Comparison of ENCODE assay signal across 24 cellular contexts in genomic region chr7:99514050-99514449, GRCh38. TPM values are rescaled to one million over a fixed set of nuclear protein-coding genes. Genes with fewer than 3 reads are reported as not detected.
A peak's percentile ranks its signal among the peaks of the same experiment; 100 is the strongest.
DNase-seq lines count a peak whose midpoint lies in the region; ATAC-seq, FAIRE-seq and TF ChIP-seq lines count a peak whose summit lies in the region.
"Had no signal": no experiment of that assay in that cellular context is flagged by ENCODE, and none has a peak within 500 bp of the region (broad histone marks: within the 10 kb centered on the region; RNA-seq: fewer than 3 reads in every experiment).

No MANE protein-coding gene starts in this region.

- CTCF ChIA-PET in SK-N-SH (lab: Yijun Ruan, JAX): interaction anchor here (0.6 kb wide), 1 partner anchor 11 kb away, joined by 3 read pairs; no protein-coding TSS in a partner anchor

- ATAC-seq in SK-N-SH treated with all-trans-retinoic acid at 6 μM for 48 hours (no peak), GM21423 (IDR thresholded peaks at IDR 0.05; ENCODE audit: unreplicated experiment) (no peak), HG03097 (IDR thresholded peaks at IDR 0.05; ENCODE audit: low FRiP score, unreplicated experiment) (no peak)
- ATAC-seq: GM23338, heart right ventricle, K562, left ventricle myocardium superior, mucosa of descending colon had no signal

- H3K4me3 ChIP-seq in SK-N-SH (ENCODE audit: low read depth in 2 of 2, low read length in 1 of 2): no peak overlapping the region
- H3K4me3 ChIP-seq in GM23248: no peak overlapping the region
- H3K4me3 ChIP-seq in bronchial epithelial cell (ENCODE audit: low read depth, low read length): no peak overlapping the region
- H3K4me3 ChIP-seq: GM23338, heart right ventricle, K562, mucosa of descending colon, SJCRH30 had no signal

- H3K27ac ChIP-seq in SK-N-SH (ENCODE audit: low read depth in 2 of 2, low read length in 1 of 2) (peak overlapping the region in 1 of 2 experiments; percentile 24; a peak in 2 of 4 replicates), GM23248 (peak overlapping the region; percentile 29)
- H3K27ac ChIP-seq: 22Rv1, heart right ventricle, SJCRH30 had no signal

- H4K20me1 ChIP-seq in SK-N-SH (ENCODE audit: insufficient read depth): peaks cover 3% of the 10 kb centered on the region; the same call in 1 of the 2 replicates
- H4K20me1 ChIP-seq in GM23248 (ENCODE audit: insufficient read depth): no peaks in the 10 kb centered on the region

- H3K9me2 ChIP-seq in SK-N-SH (no peaks in the 10 kb centered on the region), GM23248 (ENCODE audit: insufficient read depth) (no peaks in the 10 kb centered on the region)

- POLR2A ChIA-PET in SK-N-SH (lab: Yijun Ruan, JAX): interaction anchor here (1.0 kb wide), 1 partner anchor 14 kb away, joined by 3 read pairs; the partner anchor contains the start of gene ZNF394

- no peak overlapping the region for H2AFZ ChIP-seq in SK-N-SH (ENCODE audit: low read depth)
- no peak overlapping the region for H2AFZ ChIP-seq in GM23248
- H2AFZ ChIP-seq: GM23338 had no signal

- H3K79me2 ChIP-seq in SK-N-SH (ENCODE audit: insufficient read depth) (peaks cover 75% of the 10 kb centered on the region), GM23248 (ENCODE audit: insufficient read depth) (peaks cover 61% of the 10 kb centered on the region)

- TF ChIP-seq RAD21 in SK-N-SH (IDR thresholded peaks at IDR 0.05; ENCODE audit: low read length): no peak

- no peaks in the 10 kb centered on the region for H3K27me3 ChIP-seq in SK-N-SH (ENCODE audit: insufficient read depth)
- H3K27me3 ChIP-seq in GM23248 (replicated peaks; ENCODE audit: insufficient read depth): no peaks in the 10 kb centered on the region
- H3K27me3 ChIP-seq in bronchial epithelial cell (ENCODE audit: control insufficient read depth, insufficient read depth, low read length): no peaks in the 10 kb centered on the region
- H3K27me3 ChIP-seq: heart right ventricle, SJCRH30 had no signal

- H3K9ac ChIP-seq in SK-N-SH (no peak overlapping the region), GM23248 (no peak overlapping the region)

- peaks cover 0 to 5% of the 10 kb centered on the region in 2 experiments; a peak in 1 of 4 replicates for H3K4me1 ChIP-seq in SK-N-SH (ENCODE audit: control insufficient read depth in 1 of 2, insufficient read depth in 2 of 2, low read depth in 1 of 2, low read length in 1 of 2)
- peaks cover 11% of the 10 kb centered on the region for H3K4me1 ChIP-seq in GM23248 (ENCODE audit: insufficient read depth)
- H3K4me1 ChIP-seq: Caco-2, SJCRH30 had no signal

- TF ChIP-seq EP300 in SK-N-SH (IDR thresholded peaks at IDR 0.05; ENCODE audit: borderline replicate concordance in 1 of 2, low read depth in 1 of 2, low read length in 1 of 2): no peak

- DNase-seq in SK-N-SH (no peak), GM23248 (peak; percentile 45), bronchial epithelial cell (ENCODE audit: low read depth) (peak; percentile 22), myocyte (ENCODE audit: low read depth) (peak; percentile 44), putamen (ENCODE audit: low spot score) (no peak)
- DNase-seq: activated CD4-positive, alpha-beta T cell treated with anti-CD3 and anti-CD28 coated beads, Interleukin-2, amount 50 U/mL, for 48 hours; activated gamma-delta T cell; Caco-2; cerebellar nuclear complex; heart right ventricle; left ventricle myocardium superior; mucosa of descending colon; NCI-H1048; NCI-H2029; SJCRH30; stimulated activated CD4-positive, alpha-beta T cell treated with anti-CD3 and anti-CD28 coated beads, Interleukin-4, amount 100 ng/mL, for 4 hours; trophoblast cell had no signal

- H3K36me3 ChIP-seq in SK-N-SH (replicated peaks in 1 of 2; ENCODE audit: control insufficient read depth in 1 of 2, insufficient read depth in 2 of 2, low read length in 1 of 2) (peaks cover 24 to 42% of the 10 kb centered on the region in 2 experiments), GM23248 (ENCODE audit: low read depth) (peaks cover 12% of the 10 kb centered on the region; the same call in 1 of the 2 replicates), bronchial epithelial cell (ENCODE audit: control insufficient read depth, insufficient read depth, low read length) (peaks cover 6% of the 10 kb centered on the region)

- no peak for FAIRE-seq in bronchial epithelial cell (lab: Jason Lieb, UNC)
- FAIRE-seq: astrocyte, K562 had no signal

- 98% methylated on average over 1 of the region's 1 CpG for WGBS in SK-N-SH (ENCODE audit: low lambda C conversion rate)
- 50 to 56% methylated on average over 1 of the region's 1 CpG for WGBS in GM23248 (ENCODE audit: low coverage in 1 of 2, low lambda C conversion rate in 2 of 2, missing lambda C conversion rate in 2 of 2), 2 experiments

- H3K9me3 ChIP-seq in SK-N-SH (no peaks in the 10 kb centered on the region), GM23248 (ENCODE audit: low read depth) (no peaks in the 10 kb centered on the region)
- H3K9me3 ChIP-seq: Caco-2, heart right ventricle, mucosa of descending colon, SJCRH30 had no signal

- TF ChIP-seq CTCF in SK-N-SH (IDR thresholded peaks at IDR 0.05): no peak
- no peak for TF ChIP-seq CTCF in bronchial epithelial cell (IDR thresholded peaks at IDR 0.05; ENCODE audit: insufficient read depth, low read length, severe bottlenecking)

- peaks cover 13% of the 10 kb centered on the region for H3F3A ChIP-seq in SK-N-SH (replicated peaks; ENCODE audit: insufficient read depth)
- H3F3A ChIP-seq in GM23248 (ENCODE audit: insufficient read depth): peaks cover 16% of the 10 kb centered on the region

- H3K4me2 ChIP-seq in SK-N-SH: peak overlapping the region; percentile 20; the same call in 1 of the 2 replicates
- H3K4me2 ChIP-seq in GM23248 (ENCODE audit: unreplicated experiment): peak overlapping the region; percentile 35
- H3K4me2 ChIP-seq: GM23338 had no signal

- in situ Hi-C loops in GM23248 (cut with MboI): no loop called here

TF ChIP-seq in SK-N-SH, 30 proteins besides CTCF, POLR2A, EP300 and RAD21:
- TF ChIP-seq NRF1 (IDR thresholded peaks at IDR 0.05; ENCODE audit: low read depth, low read length) (no peak), ELF1 (IDR thresholded peaks at IDR 0.05) (no peak), GABPA (IDR thresholded peaks at IDR 0.05; ENCODE audit: low read depth) (no peak), YY1 (IDR thresholded peaks at IDR 0.05; ENCODE audit: low read depth) (no peak), RFX5 (IDR thresholded peaks at IDR 0.05; ENCODE audit: low read length) (no peak)
TF ChIP-seq in SK-N-SH: peak in this region for 0.

TF ChIP-seq in SK-N-SH treated with all-trans-retinoic acid at 6 μM for 48 hours, 23 proteins besides CTCF, POLR2A, EP300 and RAD21 (continues in another document):
- TF ChIP-seq PPARA (CRISPR knock-in tag; IDR thresholded peaks at IDR 0.05; ENCODE audit: borderline replicate concordance) (no peak), ZNF8 (CRISPR knock-in tag; IDR thresholded peaks at IDR 0.05) (no peak)

RNA-seq across cellular contexts. Expression of gene ZKSCAN5, which starts 9.6 kb away (rescaled TPM):
- polyA plus RNA-seq in SK-N-SH (2012; rRNA removed) (7.5 and 9.1 TPM in 2 replicates), GM23248 (2016; fragmentation: Nextera tagmentation; extraction: Ambion mirVana) (6.3 and 6.4 TPM in 2 replicates)
- 8.7 and 9.3 TPM in 2 replicates for polyA plus RNA-seq in SK-N-SH (2012; cell fraction: cytosol; rRNA removed)
- 8.7 and 11.6 TPM in 2 replicates for polyA plus RNA-seq in SK-N-SH (2012; cell fraction: nucleus; rRNA removed)
- 10.7 and 12.0 TPM in 2 replicates for total RNA-seq in GM23248 (2014; rRNA removed; shearing (Covaris generic))
- total RNA-seq in bronchial epithelial cell (10.3 and 10.5 TPM in 2 replicates), myocyte (18.5 and 21.9 TPM in 2 replicates)
- 10.5 TPM for polyA plus RNA-seq in myocyte (2012)

RNA-seq across cellular contexts. Expression of gene ZNF394, which starts 14.0 kb away (rescaled TPM):
- 19.6 and 19.8 TPM in 2 replicates for polyA plus RNA-seq in SK-N-SH (2012; rRNA removed)
- 16.7 and 17.1 TPM in 2 replicates for polyA plus RNA-seq in SK-N-SH (2012; cell fraction: cytosol; rRNA removed)
- polyA plus RNA-seq in SK-N-SH (2012; cell fraction: nucleus; rRNA removed): 28.5 and 28.6 TPM in 2 replicates
- total RNA-seq in GM23248 (2014; rRNA removed; shearing (Covaris generic)): 17.3 and 24.3 TPM in 2 replicates
- polyA plus RNA-seq in GM23248 (2016; fragmentation: Nextera tagmentation; extraction: Ambion mirVana): 16.8 and 17.6 TPM in 2 replicates
- 20.4 and 24.2 TPM in 2 replicates for total RNA-seq in bronchial epithelial cell
- 17.5 and 19.5 TPM in 2 replicates for total RNA-seq in myocyte
- polyA plus RNA-seq in myocyte (2012): 17.6 TPM

RNA-seq across cellular contexts. Expression of gene FAM200A, which starts 37.9 kb away (rescaled TPM):
- 6.2 and 8.2 TPM in 2 replicates for polyA plus RNA-seq in SK-N-SH (2012; rRNA removed)
- 9.7 and 11.1 TPM in 2 replicates for polyA plus RNA-seq in SK-N-SH (2012; cell fraction: cytosol; rRNA removed)
- 3.3 and 4.6 TPM in 2 replicates for polyA plus RNA-seq in SK-N-SH (2012; cell fraction: nucleus; rRNA removed)
- total RNA-seq in GM23248 (2014; rRNA removed; shearing (Covaris generic)): 6.2 and 9.2 TPM in 2 replicates
- 6.2 and 8.2 TPM in 2 replicates for polyA plus RNA-seq in GM23248 (2016; fragmentation: Nextera tagmentation; extraction: Ambion mirVana)
- total RNA-seq in bronchial epithelial cell: 4.5 and 5.5 TPM in 2 replicates
- total RNA-seq in myocyte: 14.1 and 15.6 TPM in 2 replicates
- polyA plus RNA-seq in myocyte (2012): 5.6 TPM

RNA-seq across cellular contexts. Expression of gene ZNF789, which starts 41.4 kb away (rescaled TPM):
- polyA plus RNA-seq in SK-N-SH (2012; rRNA removed) (27.7 and 34.5 TPM in 2 replicates), GM23248 (2016; fragmentation: Nextera tagmentation; extraction: Ambion mirVana) (4.5 and 5.3 TPM in 2 replicates)
- 19.9 and 20.2 TPM in 2 replicates for polyA plus RNA-seq in SK-N-SH (2012; cell fraction: cytosol; rRNA removed)
- polyA plus RNA-seq in SK-N-SH (2012; cell fraction: nucleus; rRNA removed): 68.2 and 103 TPM in 2 replicates
- total RNA-seq in GM23248 (2014; rRNA removed; shearing (Covaris generic)): 2.8 and 8.5 TPM in 2 replicates
- total RNA-seq in bronchial epithelial cell (2.9 and 4.1 TPM in 2 replicates), myocyte (9.9 and 14.0 TPM in 2 replicates)
- polyA plus RNA-seq in myocyte (2012): 12.2 TPM

RNA-seq across cellular contexts. Expression of gene ZNF655, which starts 44.4 kb away (rescaled TPM):
- polyA plus RNA-seq in SK-N-SH (2012; rRNA removed): 113 and 144 TPM in 2 replicates
- 72.2 and 75.7 TPM in 2 replicates for polyA plus RNA-seq in SK-N-SH (2012; cell fraction: cytosol; rRNA removed)
- 276 and 416 TPM in 2 replicates for polyA plus RNA-seq in SK-N-SH (2012; cell fraction: nucleus; rRNA removed)
- total RNA-seq in GM23248 (2014; rRNA removed; shearing (Covaris generic)): 54.6 and 70.0 TPM in 2 replicates
- 36.5 and 37.2 TPM in 2 replicates for polyA plus RNA-seq in GM23248 (2016; fragmentation: Nextera tagmentation; extraction: Ambion mirVana)
- 46.6 and 51.1 TPM in 2 replicates for total RNA-seq in bronchial epithelial cell
- 105 and 110 TPM in 2 replicates for total RNA-seq in myocyte
- 48.8 TPM for polyA plus RNA-seq in myocyte (2012)

Comparison
In these comparisons a context has a peak if more than half of its experiments do, and no peak if none do; other contexts are left out.
1. DNase-seq: peak in GM23248 (single experiment), bronchial epithelial cell (single experiment) and myocyte (single experiment); none in SK-N-SH (single experiment) and putamen (single experiment).